ENCODE assay signal across 11 cellular contexts in genomic region chr17:68515238-68515637, GRCh38. TPM values are rescaled to one million over a fixed set of nuclear protein-coding genes. Genes with fewer than 3 reads are reported as not detected.
DNase-seq lines count a peak whose midpoint lies in the region; ATAC-seq and TF ChIP-seq lines count a peak whose summit lies in the region.
"Had no signal": no experiment of that assay in that cellular context is flagged by ENCODE, and none has a peak within 500 bp of the region (broad histone marks: within the 10 kb centered on the region; RNA-seq: fewer than 3 reads in every experiment).

No MANE protein-coding gene starts in this region.

- H3K9me2 ChIP-seq in MM.1S (replicated peaks; ENCODE audit: insufficient read depth, low read length), result no peaks in the 10 kb centered on the region

- H3K36me3 Mint-ChIP-seq in activated T-helper 17 cell treated with anti-CD3 and anti-CD28 coated beads, Interleukin-2, amount 50 U/mL, for 72 hours (ENCODE audit: low read depth), result peaks cover 83% of the 10 kb centered on the region

- H3K27ac Mint-ChIP-seq in activated T-helper 17 cell treated with anti-CD3 and anti-CD28 coated beads, Interleukin-2, amount 50 U/mL, for 72 hours, result peak overlapping the region; percentile 99

- H3K4me1 ChIP-seq in MM.1S (ENCODE audit: low read length), result peaks cover 15% of the 10 kb centered on the region

- H3K9me3 ChIP-seq in MM.1S (replicated peaks; ENCODE audit: insufficient read depth, low read length), result no peaks in the 10 kb centered on the region

- H3K79me2 ChIP-seq in MM.1S (ENCODE audit: low read length), result peaks cover 74% of the 10 kb centered on the region

- no peak for ATAC-seq in activated T-helper 17 cell treated with anti-CD3 and anti-CD28 coated beads, Interleukin-2, amount 50 U/mL, for 72 hours (replicated peaks)
- no peak for ATAC-seq in HG03521 (IDR thresholded peaks at IDR 0.05; ENCODE audit: unreplicated experiment)

- H3K9ac ChIP-seq in MM.1S (ENCODE audit: low read length), result no peak overlapping the region

- no peaks in the 10 kb centered on the region for H3K9me3 Mint-ChIP-seq in activated T-helper 17 cell treated with anti-CD3 and anti-CD28 coated beads, Interleukin-2, amount 50 U/mL, for 72 hours

- H3F3A ChIP-seq in MM.1S (ENCODE audit: insufficient read depth, low read length), result peaks cover 13% of the 10 kb centered on the region

- peaks cover 47% of the 10 kb centered on the region for H3K4me1 Mint-ChIP-seq in activated T-helper 17 cell treated with anti-CD3 and anti-CD28 coated beads, Interleukin-2, amount 50 U/mL, for 72 hours

- no peaks in the 10 kb centered on the region for H3K27me3 Mint-ChIP-seq in activated T-helper 17 cell treated with anti-CD3 and anti-CD28 coated beads, Interleukin-2, amount 50 U/mL, for 72 hours

- 0 out of 2 replicates have a peak, but pooled peaks cover 3% of the 10 kb centered on the region for H4K20me1 ChIP-seq in MM.1S (ENCODE audit: insufficient read depth, low read length)

- H2AFZ ChIP-seq in MM.1S (ENCODE audit: low read length), result no peak overlapping the region

- peak; percentile 66 for DNase-seq in COLO829 (ENCODE audit: low spot score)
- DNase-seq in glomerular visceral epithelial cell (ENCODE audit: extremely low spot score), result peak; percentile 14
- DNase-seq in retina, result peak; percentile 44
- DNase-seq in amniotic stem cell (lab: John Stamatoyannopoulos, UW), result no peak
- no peak for DNase-seq in activated effector memory CD4-positive, alpha-beta T cell treated with Interleukin-2 at 50 U/mL for 16 hours
- no peak for DNase-seq in MM.1S
- DNase-seq: GF-D8; stimulated activated CD4-positive, alpha-beta T cell treated with anti-CD3 and anti-CD28 coated beads, Interleukin-4, amount 100 ng/mL, for 1 hour had no signal

- no peak overlapping the region for H3K27ac ChIP-seq in MM.1S (ENCODE audit: low read length)
- H3K27ac ChIP-seq: HL-60 had no signal

- H3K4me3 Mint-ChIP-seq in activated T-helper 17 cell treated with anti-CD3 and anti-CD28 coated beads, Interleukin-2, amount 50 U/mL, for 72 hours, result peak overlapping the region; percentile 98

- H3K4me2 ChIP-seq in MM.1S (ENCODE audit: low read depth, low read length), result no peak overlapping the region

- TF ChIP-seq CTCF in MM.1S (IDR thresholded peaks at IDR 0.05; ENCODE audit: low read length), result no peak

- H3K36me3 ChIP-seq in MM.1S (replicated peaks; ENCODE audit: insufficient read depth, low read length), result peaks cover 5% of the 10 kb centered on the region

- no peaks in the 10 kb centered on the region for H3K27me3 ChIP-seq in MM.1S (replicated peaks; ENCODE audit: insufficient read depth, low read length)

- H3K4me3 ChIP-seq in MM.1S (ENCODE audit: low read length), result no peak overlapping the region

RNA-seq across cellular contexts. Expression of gene PRKAR1A, which starts 3.0 kb away (rescaled TPM):
- total RNA-seq in activated T-helper 17 cell treated with anti-CD3 and anti-CD28 coated beads, Interleukin-2, amount 50 U/mL, for 72 hours, result 100 to 1,000 TPM; 175 to 186 TPM

RNA-seq across cellular contexts. Expression of gene WIPI1, which starts 57.9 kb away (rescaled TPM):
- 10 to 100 TPM in 1 of 2 donors, 1 to 10 TPM in 1; 8.6 to 25.6 TPM for total RNA-seq in activated T-helper 17 cell treated with anti-CD3 and anti-CD28 coated beads, Interleukin-2, amount 50 U/mL, for 72 hours

Comparison
In these comparisons a context has a peak if more than half of its experiments do, and no peak if none do; other contexts are left out.
1. DNase-seq: peak in COLO829 (single experiment), glomerular visceral epithelial cell (single experiment) and retina (single experiment); none in amniotic stem cell (single experiment), activated effector memory CD4-positive, alpha-beta T cell treated with Interleukin-2 at 50 U/mL for 16 hours (single experiment) and MM.1S (single experiment).